In genomic region chr1:3910769-3911520, GRCh38 we compare ENCODE assay signal across 1 cellular context.
TF ChIP-seq lines count a peak whose summit lies in the region.

No MANE protein-coding gene starts in this region.

TF ChIP-seq in K562, 482 proteins besides CTCF, POLR2A, EP300 and RAD21 (continued from another document and continues in another):
- TF ChIP-seq HBP1 (CRISPR knock-in tag; IDR thresholded peaks at IDR 0.05) (no peak), CBX5 (IDR thresholded peaks at IDR 0.05; ENCODE audit: borderline replicate concordance, low read depth) (0 out of 2 replicates have a peak, but pooled peaks have one; percentile 45), SLC30A9 (CRISPR knock-in tag; IDR thresholded peaks at IDR 0.05) (no peak), RBM17 (IDR thresholded peaks at IDR 0.05; ENCODE audit: borderline replicate concordance, low read depth, low read length) (no peak), ZBTB5 (IDR thresholded peaks at IDR 0.05) (no peak), LCOR (CRISPR knock-in tag; IDR thresholded peaks at IDR 0.05) (no peak), SAFB (IDR thresholded peaks at IDR 0.05; ENCODE audit: borderline replicate concordance, low read depth, low read length) (no peak), ZNF551 (CRISPR knock-in tag; IDR thresholded peaks at IDR 0.05) (no peak), TEAD1 (CRISPR knock-in tag; IDR thresholded peaks at IDR 0.05) (peak in 1 of 2 experiments; percentile 52; a peak in 1 of 4 replicates), L3MBTL2 (IDR thresholded peaks at IDR 0.05) (no peak), ZNF316 (IDR thresholded peaks at IDR 0.05) (no peak), TBL1XR1 (IDR thresholded peaks at IDR 0.05; ENCODE audit: low read length in 2 of 2) (no peak), HOMEZ (CRISPR knock-in tag; IDR thresholded peaks at IDR 0.05) (no peak), JUND (IDR thresholded peaks at IDR 0.05; ENCODE audit: borderline replicate concordance, low read depth, low read length) (0 out of 2 replicates have a peak, but pooled peaks have one; percentile 28), JUND (tag; IDR thresholded peaks at IDR 0.05; ENCODE audit: borderline replicate concordance, low read depth, low read length) (no peak), SIN3B (IDR thresholded peaks at IDR 0.05; ENCODE audit: low read depth) (no peak), ILF3 (IDR thresholded peaks at IDR 0.05; ENCODE audit: borderline replicate concordance) (no peak), KAT2B (IDR thresholded peaks at IDR 0.05; ENCODE audit: low read depth, low read length) (no peak), GTF2E2 (tag; IDR thresholded peaks at IDR 0.05) (no peak), RB1 (IDR thresholded peaks at IDR 0.05; ENCODE audit: low read depth) (peak; percentile 83), RBM39 (optimal IDR thresholded peaks at IDR 0.05; ENCODE audit: low read depth, low read length) (no peak), DMBX1 (CRISPR knock-in tag; IDR thresholded peaks at IDR 0.05; ENCODE audit: borderline replicate concordance) (no peak), KDM4B (IDR thresholded peaks at IDR 0.05; ENCODE audit: borderline replicate concordance in 2 of 2, low read depth in 1 of 2) (no peak), FOXJ2 (tag; IDR thresholded peaks at IDR 0.05) (no peak), KLF1 (tag; IDR thresholded peaks at IDR 0.05) (no peak), ZNF318 (IDR thresholded peaks at IDR 0.05; ENCODE audit: borderline replicate concordance in 1 of 2, low read depth in 1 of 2) (no peak), NRF1 (conservative IDR thresholded peaks at IDR 0.05 in 1 of 2, IDR thresholded peaks at IDR 0.05 in 1 of 2) (peak in 1 of 2 experiments; percentile 30; a peak in 1 of 4 replicates), RBM15 (IDR thresholded peaks at IDR 0.05; ENCODE audit: insufficient read depth, low read length) (no peak), ZNF184 (CRISPR knock-in tag; IDR thresholded peaks at IDR 0.05) (no peak), CHD2 (IDR thresholded peaks at IDR 0.05; ENCODE audit: low read depth, low read length) (0 out of 2 replicates have a peak, but pooled peaks have one; percentile 15), MYNN (IDR thresholded peaks at IDR 0.05) (0 out of 2 replicates have a peak, but pooled peaks have one; percentile 26), MYNN (CRISPR knock-in tag; IDR thresholded peaks at IDR 0.05) (no peak), FOXM1 (IDR thresholded peaks at IDR 0.05; ENCODE audit: low read depth) (no peak), FOXM1 (CRISPR knock-in tag; IDR thresholded peaks at IDR 0.05; ENCODE audit: low read depth) (no peak), RAD51 (IDR thresholded peaks at IDR 0.05; ENCODE audit: borderline replicate concordance, low read depth) (no peak), NCOA4 (IDR thresholded peaks at IDR 0.05; ENCODE audit: partially characterized antibody) (no peak), ZNF609 (CRISPR knock-in tag; IDR thresholded peaks at IDR 0.05; ENCODE audit: borderline replicate concordance) (no peak), CREB1 (IDR thresholded peaks at IDR 0.05) (no peak), CREB1 (CRISPR knock-in tag; IDR thresholded peaks at IDR 0.05) (no peak), HMBOX1 (IDR thresholded peaks at IDR 0.05) (no peak), CCAR2 (IDR thresholded peaks at IDR 0.05; ENCODE audit: low read depth, low read length) (no peak), PTTG1 (tag; IDR thresholded peaks at IDR 0.05; ENCODE audit: low read depth) (no peak), EGR1 (conservative IDR thresholded peaks at IDR 0.05) (no peak), TCF7L2 (IDR thresholded peaks at IDR 0.05; ENCODE audit: low read depth, low read length) (no peak), TFE3 (CRISPR knock-in tag; IDR thresholded peaks at IDR 0.05) (no peak), ZNF586 (CRISPR knock-in tag; conservative IDR thresholded peaks at IDR 0.05) (no peak)
